Comparison of ENCODE assay signal across 3 cellular contexts in genomic region chr2:155427470-155427869, GRCh38.
"Had no signal": no experiment of that assay in that cellular context is flagged by ENCODE, and none has a peak within 500 bp of the region (broad histone marks: within the 10 kb centered on the region; RNA-seq: fewer than 3 reads in every experiment).

No MANE protein-coding gene starts in this region.

- DNase-seq: GDM1, GF-D8 had no signal

- H3K4me3 ChIP-seq: GM12878 had no signal

- ATAC-seq: GM12878 had no signal
